9 cellular contexts compared by ENCODE assay signal in genomic region chr9:136437430-136437829, GRCh38. TPM values are rescaled to one million over a fixed set of nuclear protein-coding genes. Genes with fewer than 3 reads are reported as not detected.
A peak's percentile ranks its signal among the peaks of the same experiment; 100 is the strongest.
DNase-seq lines count a peak whose midpoint lies in the region; ATAC-seq and TF ChIP-seq lines count a peak whose summit lies in the region.
"Had no signal": no experiment of that assay in that cellular context is flagged by ENCODE, and none has a peak within 500 bp of the region (broad histone marks: within the 10 kb centered on the region; RNA-seq: fewer than 3 reads in every experiment).

No MANE protein-coding gene starts in this region.

- 76% methylated on average over 8 of the region's 8 CpGs for WGBS in hepatocyte (ENCODE audit: low lambda C conversion rate, missing lambda C conversion rate)

- no peaks in the 10 kb centered on the region for H3K27me3 Mint-ChIP-seq in activated CD4-positive, alpha-beta T cell treated with anti-CD3 and anti-CD28 coated beads, Interleukin-2, amount 10 ng/mL, durations not matched to agents 24 days and 14 days
- no peaks in the 10 kb centered on the region for H3K27me3 Mint-ChIP-seq in WTC11 (ENCODE audit: low read depth)
- no peaks in the 10 kb centered on the region for H3K27me3 Mint-ChIP-seq in stimulated activated memory B cell treated with anti-CD40 and anti-IgM and Interleukin-4, amounts not matched to agents 10 μg/mL and 1 μg/mL and 100 μg/mL, for 72 hours

- CTCF ChIA-PET in WTC11 (lab: Charles Lee), result no interaction called here

- ATAC-seq in WTC11 (no peak), GM18511 (IDR thresholded peaks at IDR 0.05; ENCODE audit: unreplicated experiment) (no peak)
- no peak for ATAC-seq in stimulated activated memory B cell treated with anti-CD40 and anti-IgM and Interleukin-4, amounts not matched to agents 10 μg/mL and 1 μg/mL and 100 μg/mL, for 72 hours

- no peak overlapping the region for H3K4me3 ChIP-seq in hepatocyte

- no peak overlapping the region for H3K27ac ChIP-seq in hepatocyte
- H3K27ac ChIP-seq: C4-2B had no signal

- peak overlapping the region; percentile 100 for H3K4me2 ChIP-seq in hepatocyte

- peaks cover 32% of the 10 kb centered on the region for H4K20me1 ChIP-seq in hepatocyte (ENCODE audit: insufficient read depth, poor library complexity, severe bottlenecking)

- peaks cover 47% of the 10 kb centered on the region for H3K79me2 ChIP-seq in hepatocyte

- POLR2A ChIA-PET in WTC11 (lab: Charles Lee), result no interaction called here

- no peak for DNase-seq in activated CD4-positive, alpha-beta T cell treated with anti-CD3 and anti-CD28 coated beads, Interleukin-2, amount 10 ng/mL, durations not matched to agents 24 days and 14 days
- DNase-seq in activated CD4-positive, alpha-beta T cell treated with anti-CD3 and anti-CD28 coated beads for 1 hour, result no peak
- DNase-seq in WTC11 (ENCODE audit: low spot score), result no peak
- DNase-seq in hepatocyte (ENCODE audit: low spot score), result no peak
- no peak for DNase-seq in stimulated activated CD4-positive, alpha-beta T cell treated with anti-CD3 and anti-CD28 coated beads, Interleukin-2, amount 100 ng/mL, for 48 hours
- DNase-seq in D341Med (ENCODE audit: low spot score), result no peak

- no peak for TF ChIP-seq CTCF in WTC11 (IDR thresholded peaks at IDR 0.05)
- no peak for TF ChIP-seq CTCF in hepatocyte (IDR thresholded peaks at IDR 0.05; ENCODE audit: poor library complexity)

- no peak overlapping the region for H2AFZ ChIP-seq in hepatocyte

- H3K36me3 ChIP-seq in hepatocyte (replicated peaks; ENCODE audit: insufficient read depth, low read depth), result no peaks in the 10 kb centered on the region

- H3K27me3 ChIP-seq in hepatocyte, result no peaks in the 10 kb centered on the region

- H3K27ac Mint-ChIP-seq in activated CD4-positive, alpha-beta T cell treated with anti-CD3 and anti-CD28 coated beads, Interleukin-2, amount 10 ng/mL, durations not matched to agents 24 days and 14 days, result peak overlapping the region; percentile 29
- peak overlapping the region; percentile 30; the same call in 1 of the 2 replicates for H3K27ac Mint-ChIP-seq in WTC11
- peak overlapping the region; percentile 64 for H3K27ac Mint-ChIP-seq in stimulated activated memory B cell treated with anti-CD40 and anti-IgM and Interleukin-4, amounts not matched to agents 10 μg/mL and 1 μg/mL and 100 μg/mL, for 72 hours

- H3K9me3 ChIP-seq in hepatocyte (ENCODE audit: low read depth), result no peaks in the 10 kb centered on the region

- H3K4me3 Mint-ChIP-seq in activated CD4-positive, alpha-beta T cell treated with anti-CD3 and anti-CD28 coated beads, Interleukin-2, amount 10 ng/mL, durations not matched to agents 24 days and 14 days, result peak overlapping the region; percentile 85
- peak overlapping the region; percentile 80 for H3K4me3 Mint-ChIP-seq in WTC11
- H3K4me3 Mint-ChIP-seq in stimulated activated memory B cell treated with anti-CD40 and anti-IgM and Interleukin-4, amounts not matched to agents 10 μg/mL and 1 μg/mL and 100 μg/mL, for 72 hours, result peak overlapping the region; percentile 78

- peaks cover 13% of the 10 kb centered on the region for H3K4me1 ChIP-seq in hepatocyte (ENCODE audit: insufficient read depth)

- H3K9me2 ChIP-seq in hepatocyte (replicated peaks; ENCODE audit: insufficient read depth), result no peaks in the 10 kb centered on the region

- peaks cover 24% of the 10 kb centered on the region for H3K4me1 Mint-ChIP-seq in activated CD4-positive, alpha-beta T cell treated with anti-CD3 and anti-CD28 coated beads, Interleukin-2, amount 10 ng/mL, durations not matched to agents 24 days and 14 days
- H3K4me1 Mint-ChIP-seq in WTC11, result peaks cover 15% of the 10 kb centered on the region
- H3K4me1 Mint-ChIP-seq in stimulated activated memory B cell treated with anti-CD40 and anti-IgM and Interleukin-4, amounts not matched to agents 10 μg/mL and 1 μg/mL and 100 μg/mL, for 72 hours, result peaks cover 29% of the 10 kb centered on the region

- intact Hi-C loops in activated CD4-positive, alpha-beta T cell treated with anti-CD3 and anti-CD28 coated beads, Interleukin-2, amount 10 ng/mL, durations not matched to agents 24 days and 14 days (cut with micrococcal nuclease), result no loop called here

- H3K9me3 Mint-ChIP-seq in activated CD4-positive, alpha-beta T cell treated with anti-CD3 and anti-CD28 coated beads, Interleukin-2, amount 10 ng/mL, durations not matched to agents 24 days and 14 days, result no peaks in the 10 kb centered on the region
- H3K9me3 Mint-ChIP-seq in WTC11, result no peaks in the 10 kb centered on the region
- no peaks in the 10 kb centered on the region for H3K9me3 Mint-ChIP-seq in stimulated activated memory B cell treated with anti-CD40 and anti-IgM and Interleukin-4, amounts not matched to agents 10 μg/mL and 1 μg/mL and 100 μg/mL, for 72 hours

- peaks cover 22% of the 10 kb centered on the region for H3K36me3 Mint-ChIP-seq in activated CD4-positive, alpha-beta T cell treated with anti-CD3 and anti-CD28 coated beads, Interleukin-2, amount 10 ng/mL, durations not matched to agents 24 days and 14 days (ENCODE audit: low read depth)
- peaks cover 7% of the 10 kb centered on the region for H3K36me3 Mint-ChIP-seq in WTC11
- peaks cover 13% of the 10 kb centered on the region for H3K36me3 Mint-ChIP-seq in stimulated activated memory B cell treated with anti-CD40 and anti-IgM and Interleukin-4, amounts not matched to agents 10 μg/mL and 1 μg/mL and 100 μg/mL, for 72 hours

TF ChIP-seq in WTC11, 78 proteins besides CTCF, POLR2A, EP300 and RAD21 (continues in another document):
- TF ChIP-seq NFYB (CRISPR knock-in tag; conservative IDR thresholded peaks at IDR 0.05; ENCODE audit: low read depth), result no peak
- no peak for TF ChIP-seq ZNF512 (CRISPR knock-in tag; IDR thresholded peaks at IDR 0.05; ENCODE audit: borderline replicate concordance)
- no peak for TF ChIP-seq NFATC4 (CRISPR knock-in tag; IDR thresholded peaks at IDR 0.05)
- no peak for TF ChIP-seq ZNF138 (CRISPR knock-in tag; conservative IDR thresholded peaks at IDR 0.05)
- TF ChIP-seq PREB (CRISPR knock-in tag; IDR thresholded peaks at IDR 0.05; ENCODE audit: borderline replicate concordance), result no peak
- TF ChIP-seq ETV6 (CRISPR knock-in tag; IDR thresholded peaks at IDR 0.05), result no peak
- no peak for TF ChIP-seq SMAD4 (CRISPR knock-in tag; IDR thresholded peaks at IDR 0.05)
- TF ChIP-seq ZBTB21 (CRISPR knock-in tag; IDR thresholded peaks at IDR 0.05; ENCODE audit: borderline replicate concordance), result no peak
- TF ChIP-seq RORB (CRISPR knock-in tag; IDR thresholded peaks at IDR 0.05), result no peak
- TF ChIP-seq MYBL2 (CRISPR knock-in tag; IDR thresholded peaks at IDR 0.05), result no peak
- TF ChIP-seq GTF2I (CRISPR knock-in tag; conservative IDR thresholded peaks at IDR 0.05), result no peak
- no peak for TF ChIP-seq CBFB (CRISPR knock-in tag; IDR thresholded peaks at IDR 0.05; ENCODE audit: low read depth)
- TF ChIP-seq HMGA2 (CRISPR knock-in tag; IDR thresholded peaks at IDR 0.05), result no peak

RNA-seq across cellular contexts. Expression of gene INPP5E, which starts 2.2 kb away (rescaled TPM):
- 19.6 and 20.6 TPM in 2 replicates for total RNA-seq in activated CD4-positive, alpha-beta T cell treated with anti-CD3 and anti-CD28 coated beads, Interleukin-2, amount 10 ng/mL, durations not matched to agents 24 days and 14 days
- total RNA-seq in WTC11 (2021) (23.6 to 25.5 TPM (median 24.0 TPM) in 3 replicates), hepatocyte (5.3 and 6.0 TPM in 2 replicates)
- 7.1 and 12.9 TPM in 2 replicates for polyA plus RNA-seq in hepatocyte

RNA-seq across cellular contexts. Expression of gene PMPCA, which starts 27.0 kb away (rescaled TPM):
- 114 and 124 TPM in 2 replicates for total RNA-seq in activated CD4-positive, alpha-beta T cell treated with anti-CD3 and anti-CD28 coated beads, Interleukin-2, amount 10 ng/mL, durations not matched to agents 24 days and 14 days
- total RNA-seq in WTC11 (2021) (77.0 to 103 TPM (median 79.2 TPM) in 3 replicates), hepatocyte (45.1 and 45.8 TPM in 2 replicates)
- polyA plus RNA-seq in hepatocyte, result 85.7 and 87.3 TPM in 2 replicates

RNA-seq across cellular contexts. Expression of gene ENTR1, which starts 27.0 kb away (rescaled TPM):
- total RNA-seq in activated CD4-positive, alpha-beta T cell treated with anti-CD3 and anti-CD28 coated beads, Interleukin-2, amount 10 ng/mL, durations not matched to agents 24 days and 14 days, result 56.4 and 60.0 TPM in 2 replicates
- total RNA-seq in WTC11 (2021) (102 to 140 TPM (median 103 TPM) in 3 replicates), hepatocyte (38.2 and 50.1 TPM in 2 replicates)
- polyA plus RNA-seq in hepatocyte, result 33.5 and 43.6 TPM in 2 replicates

RNA-seq across cellular contexts. Expression of gene SNAPC4, which starts 37.5 kb away (rescaled TPM):
- total RNA-seq in activated CD4-positive, alpha-beta T cell treated with anti-CD3 and anti-CD28 coated beads, Interleukin-2, amount 10 ng/mL, durations not matched to agents 24 days and 14 days, result 27.3 and 28.0 TPM in 2 replicates
- total RNA-seq in WTC11 (2021), result 18.9 to 22.8 TPM (median 20.0 TPM) in 3 replicates
- 5.3 and 10.5 TPM in 2 replicates for total RNA-seq in hepatocyte
- 6.3 and 8.7 TPM in 2 replicates for polyA plus RNA-seq in hepatocyte

RNA-seq across cellular contexts. Expression of gene SEC16A, which starts 45.4 kb away (rescaled TPM):
- total RNA-seq in activated CD4-positive, alpha-beta T cell treated with anti-CD3 and anti-CD28 coated beads, Interleukin-2, amount 10 ng/mL, durations not matched to agents 24 days and 14 days, result 79.2 and 81.2 TPM in 2 replicates
- 52.1 to 70.9 TPM (median 52.3 TPM) in 3 replicates for total RNA-seq in WTC11 (2021)
- total RNA-seq in hepatocyte, result 22.5 and 42.7 TPM in 2 replicates
- polyA plus RNA-seq in hepatocyte, result 42.0 and 45.4 TPM in 2 replicates
